ENCODE assay signal across 9 cellular contexts in the genomic region with DNA sequence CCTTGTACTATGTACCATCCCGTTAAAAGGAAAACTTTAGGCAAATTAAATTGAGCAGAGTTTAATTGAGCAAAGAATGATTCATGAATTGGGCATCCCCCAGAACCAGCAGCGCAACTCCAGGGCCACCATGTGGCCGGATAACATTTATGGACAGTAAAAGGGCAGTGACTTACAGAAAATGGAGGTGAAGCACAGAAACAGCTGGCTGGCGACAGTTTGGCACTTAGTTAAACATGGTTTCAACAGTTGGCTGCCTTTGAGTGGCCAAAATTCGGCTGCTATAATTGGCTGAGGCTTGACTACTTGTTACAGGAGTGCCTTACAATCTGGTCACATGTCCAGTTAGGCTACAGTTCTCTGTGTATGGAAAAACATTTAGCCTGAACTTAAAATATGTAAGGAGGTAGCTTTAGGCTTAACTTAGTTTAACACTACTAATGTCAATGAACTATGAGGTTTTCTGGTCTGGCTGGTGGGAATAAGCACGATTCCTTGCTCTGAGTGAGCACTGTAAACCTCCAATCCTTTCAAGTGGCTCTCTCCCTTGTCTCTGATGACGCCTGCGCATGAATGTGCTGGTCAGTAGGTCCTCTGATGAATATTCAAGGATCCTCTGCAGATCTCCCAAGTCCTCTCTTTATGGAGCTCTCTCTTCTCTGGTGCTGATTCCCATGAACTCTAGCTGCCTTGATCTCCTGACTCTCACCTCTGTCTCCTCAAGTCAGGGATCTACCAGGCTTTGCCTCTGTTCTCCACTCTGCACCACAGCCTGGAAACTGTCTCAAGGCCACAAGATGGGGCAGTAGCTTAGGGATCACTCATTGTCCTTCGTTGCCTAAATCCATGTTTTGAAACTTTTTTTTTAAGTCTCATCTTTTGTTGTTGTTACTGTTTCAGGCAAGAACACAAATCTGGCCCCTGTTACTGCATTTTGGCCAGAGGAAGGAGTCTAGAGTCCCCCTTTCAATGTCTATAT. TPM values are rescaled to one million over a fixed set of nuclear protein-coding genes. Genes with fewer than 3 reads are reported as not detected.
DNase-seq lines count a peak whose midpoint lies in the region; ATAC-seq and TF ChIP-seq lines count a peak whose summit lies in the region.
"Had no signal": no experiment of that assay in that cellular context is flagged by ENCODE, and none has a peak within 500 bp of the region (broad histone marks: within the 10 kb centered on the region; RNA-seq: fewer than 3 reads in every experiment).

No MANE protein-coding gene starts in this region.

- peak overlapping the region; percentile 57 for H3K4me3 ChIP-seq in GM23248
- H3K4me3 ChIP-seq in fibroblast of lung (replicated peaks in 1 of 4; ENCODE audit: control extremely low read depth in 1 of 4, insufficient read depth in 1 of 4, low read depth in 3 of 4, low read length in 4 of 4) = no peak overlapping the region

- peak overlapping the region; percentile 79 for H3K9ac ChIP-seq in GM23248
- H3K9ac ChIP-seq in fibroblast of lung (ENCODE audit: insufficient read depth, low read length) = no peak overlapping the region

- peak overlapping the region; percentile 88 for H2AFZ ChIP-seq in GM23248
- H2AFZ ChIP-seq in fibroblast of lung (ENCODE audit: low read length) = no peak overlapping the region

- peak overlapping the region; percentile 91 for H3K27ac ChIP-seq in GM23248
- H3K27ac ChIP-seq in fibroblast of lung (ENCODE audit: insufficient read depth, low read length) = peak overlapping the region; percentile 39

- no peak for ATAC-seq in T-cell (replicated peaks in 1 of 4)

- CTCF ChIA-PET in T-cell (lab: Charles Lee) = no interaction called here
- CTCF ChIA-PET in HEK293T (lab: Yijun Ruan, JAX) = no interaction called here

- H3K27me3 ChIP-seq in GM23248 (replicated peaks; ENCODE audit: insufficient read depth) = no peaks in the 10 kb centered on the region
- H3K27me3 ChIP-seq in fibroblast of lung (ENCODE audit: control insufficient read depth, insufficient read depth, low read length) = no peaks in the 10 kb centered on the region

- H4K20me1 ChIP-seq in GM23248 (ENCODE audit: insufficient read depth) (no peaks in the 10 kb centered on the region), fibroblast of lung (ENCODE audit: control insufficient read depth, extremely low read depth, insufficient read depth, low read length) (no peaks in the 10 kb centered on the region)

- peaks cover 6 to 8% (median 6%) of the 10 kb centered on the region in 3 donors for H3K4me1 Mint-ChIP-seq in T-cell

- H3K79me2 ChIP-seq in GM23248 (ENCODE audit: insufficient read depth) (no peaks in the 10 kb centered on the region), fibroblast of lung (ENCODE audit: control insufficient read depth, insufficient read depth, low read length) (no peaks in the 10 kb centered on the region)

- in situ Hi-C loops in GM23248 (cut with MboI) = loop anchor here (25.0 kb wide), 2 partner anchors 254 to 829 kb away; no protein-coding TSS in a partner anchor

- H3K4me3 Mint-ChIP-seq in T-cell = no peak overlapping the region
- H3K4me3 Mint-ChIP-seq: neural crest cell had no signal

- H3K36me3 ChIP-seq in GM23248 (ENCODE audit: low read depth) (no peaks in the 10 kb centered on the region), fibroblast of lung (ENCODE audit: control insufficient read depth, insufficient read depth, low read length) (no peaks in the 10 kb centered on the region)

- H3K27me3 Mint-ChIP-seq in T-cell = peaks cover 4 to 22% of the 10 kb centered on the region in 2 donors

- no peaks in the 10 kb centered on the region for H3K9me2 ChIP-seq in GM23248 (ENCODE audit: insufficient read depth)

- H3K4me2 ChIP-seq in GM23248 (ENCODE audit: unreplicated experiment) = peak overlapping the region; percentile 89
- H3K4me2 ChIP-seq in fibroblast of lung (ENCODE audit: extremely low read depth, insufficient read depth, low read length) = peak overlapping the region; percentile 25

- peak; percentile 89 for DNase-seq in GM23248
- peak; percentile 79 for DNase-seq in RPMI7951 (ENCODE audit: low read depth)
- DNase-seq in fibroblast of lung (ENCODE audit: low read depth in 2 of 2) = peak; percentile 75 to 77
- peak; percentile 78 for DNase-seq in pons (ENCODE audit: low spot score)
- DNase-seq in T-cell = no peak
- DNase-seq in HEK293T (ENCODE audit: extremely low spot score) = no peak
- DNase-seq in activated CD4-positive, alpha-beta T cell treated with anti-CD3 and anti-CD28 coated beads for 48 hours = no peak
- DNase-seq in activated effector memory CD4-positive, alpha-beta T cell treated with Interleukin-2 at 50 U/mL for 16 hours = no peak

- peaks cover 26% of the 10 kb centered on the region for H3F3A ChIP-seq in GM23248 (ENCODE audit: insufficient read depth)

- WGBS in GM23248 (ENCODE audit: low coverage in 1 of 2, low lambda C conversion rate in 2 of 2, missing lambda C conversion rate in 2 of 2), 2 experiments = 21% methylated on average over 9 of the region's 9 CpGs

- POLR2A ChIA-PET in T-cell (lab: Charles Lee) = interaction anchor here in 1 of 2 donors (0.6 kb wide), 1 partner anchor 611 kb away, joined by 3 read pairs; no protein-coding TSS in a partner anchor
- POLR2A ChIA-PET in HEK293T (lab: Yijun Ruan, JAX) = no interaction called here

- H3K9me3 Mint-ChIP-seq in T-cell = no peaks in the 10 kb centered on the region
- H3K9me3 Mint-ChIP-seq: neural crest cell had no signal

- H3K4me1 ChIP-seq in GM23248 (ENCODE audit: insufficient read depth) = peaks cover 25% of the 10 kb centered on the region
- H3K4me1 ChIP-seq in fibroblast of lung (ENCODE audit: control insufficient read depth, extremely low read depth, insufficient read depth, low read length) = peaks cover 10% of the 10 kb centered on the region

- no peaks in the 10 kb centered on the region for H3K36me3 Mint-ChIP-seq in T-cell

- peak; percentile 51 to 57 for TF ChIP-seq CTCF in fibroblast of lung (conservative IDR thresholded peaks at IDR 0.05 in 1 of 2, IDR thresholded peaks at IDR 0.05 in 1 of 2; ENCODE audit: low read depth in 1 of 2, low read length in 2 of 2)

- no peak overlapping the region for H3K27ac Mint-ChIP-seq in T-cell

- H3K9me3 ChIP-seq in GM23248 (ENCODE audit: low read depth) = no peaks in the 10 kb centered on the region
- no peaks in the 10 kb centered on the region for H3K9me3 ChIP-seq in fibroblast of lung (ENCODE audit: control insufficient read depth, insufficient read depth, low read depth, low read length)

TF ChIP-seq in HEK293T, 16 proteins besides CTCF, POLR2A, EP300 and RAD21:
- no peak for TF ChIP-seq NFRKB (IDR thresholded peaks at IDR 0.05)
- no peak for TF ChIP-seq TARDBP (IDR thresholded peaks at IDR 0.05)
- TF ChIP-seq CTBP1 (IDR thresholded peaks at IDR 0.05; ENCODE audit: borderline replicate concordance) = no peak
- TF ChIP-seq FOXK2 (IDR thresholded peaks at IDR 0.05) = no peak
- TF ChIP-seq ELF4 (IDR thresholded peaks at IDR 0.05) = no peak
- no peak for TF ChIP-seq SP1 (IDR thresholded peaks at IDR 0.05)
- no peak for TF ChIP-seq SUZ12 (IDR thresholded peaks at IDR 0.05)
- no peak for TF ChIP-seq L3MBTL2 (conservative IDR thresholded peaks at IDR 0.05)
- TF ChIP-seq BHLHE40 (IDR thresholded peaks at IDR 0.05; ENCODE audit: borderline replicate concordance) = no peak

RNA-seq across cellular contexts. Expression of a gene that starts 24.4 kb away (rescaled TPM):
- 40.5 and 49.2 TPM in 2 replicates for total RNA-seq in GM23248 (2014; rRNA removed; shearing (Covaris generic))
- 144 and 162 TPM in 2 replicates for polyA plus RNA-seq in GM23248 (2016; fragmentation: Nextera tagmentation; extraction: Ambion mirVana)
- total RNA-seq in RPMI7951 (2014; rRNA removed; shearing (Covaris generic)) = 34.2 and 41.7 TPM in 2 replicates
- 26.2 and 29.6 TPM in 2 replicates for total RNA-seq in fibroblast of lung
- polyA plus RNA-seq in fibroblast of lung = 27.4 and 47.1 TPM in 2 replicates
- polyA plus RNA-seq in fibroblast of lung (2012) = 19.4 and 32.0 TPM in 2 replicates
- polyA minus RNA-seq in fibroblast of lung (ENCODE audit: low replicate concordance) = 18.6 and 30.0 TPM in 2 replicates
- 1 to 10 TPM in 4 of 5 donors, under 1 TPM in 1; 0.60 to 2.0 (median 1.5) TPM for total RNA-seq in T-cell

Comparison
In these comparisons a context has a peak if more than half of its experiments do, and no peak if none do; other contexts are left out.
1. DNase-seq: peak in GM23248 (single experiment), RPMI7951 (single experiment), fibroblast of lung (2 of 2) and pons (single experiment); none in T-cell (0 of 34), HEK293T (single experiment), activated CD4-positive, alpha-beta T cell treated with anti-CD3 and anti-CD28 coated beads for 48 hours (single experiment) and activated effector memory CD4-positive, alpha-beta T cell treated with Interleukin-2 at 50 U/mL for 16 hours (single experiment).